ENCODE assay signal across 8 cellular contexts in genomic region chr6:152338335-152339125, GRCh38.
DNase-seq lines count a peak whose midpoint lies in the region; ATAC-seq and TF ChIP-seq lines count a peak whose summit lies in the region.

No MANE protein-coding gene starts in this region.

- TF ChIP-seq POLR2A in ovary (IDR thresholded peaks at IDR 0.05) (no peak), transverse colon (IDR thresholded peaks at IDR 0.05) (no peak)

- intact Hi-C loops in Right ventricle myocardium inferior (cut with DNase I) (loop anchor here (10.0 kb wide), 1 partner anchor 184 kb away; no protein-coding TSS in a partner anchor), cardiac septum (cut with DNase I) (loop anchor here (2.0 kb wide), 1 partner anchor 36 kb away; no protein-coding TSS in a partner anchor), ovary (cut with DNase I) (loop anchor here in 1 of 4 donors (10.0 kb wide), 1 partner anchor 54 kb away; no protein-coding TSS in a partner anchor), transverse colon (cut with DNase I; ENCODE audit: low total_unique reads) (no loop called here)

- 45 to 53% (median 49%) methylated on average over 10 of the region's 10 CpGs for WGBS in ovary, 3 donors
- WGBS in transverse colon (ENCODE audit: low coverage in 1 of 2), 2 donors = 44 to 45% methylated on average over 10 of the region's 10 CpGs

- H3K27me3 ChIP-seq in ovary (no peaks in the 10 kb centered on the region), transverse colon (no peaks in the 10 kb centered on the region)

- ATAC-seq in Right ventricle myocardium inferior (peak; percentile 81), HG02852 (IDR thresholded peaks at IDR 0.05; ENCODE audit: unreplicated experiment) (peak; percentile 97)

- H3K9me3 ChIP-seq in ovary (no peaks in the 10 kb centered on the region), transverse colon (no peaks in the 10 kb centered on the region)

- H3K36me3 ChIP-seq in ovary (no peaks in the 10 kb centered on the region), transverse colon (no peaks in the 10 kb centered on the region)

- H3K4me3 ChIP-seq in ovary = no peak overlapping the region
- no peak overlapping the region for H3K4me3 ChIP-seq in transverse colon

- TF ChIP-seq CTCF in ovary (IDR thresholded peaks at IDR 0.05) = peak; percentile 66 to 89 (median 71)
- peak; percentile 68 to 92 (median 87) for TF ChIP-seq CTCF in transverse colon (IDR thresholded peaks at IDR 0.05)

- H3K27ac ChIP-seq in ovary (no peak overlapping the region), transverse colon (no peak overlapping the region)

- in situ Hi-C loops in transverse colon (cut with MboI; ENCODE audit: low pct_ligation_motif_present in 1 of 4, low pct_unique_long_range_greater_than_20kb in 1 of 4, low sequenced_read_pairs in 3 of 4) = no loop called here

- TF ChIP-seq EP300 in ovary (IDR thresholded peaks at IDR 0.05) (no peak), transverse colon (IDR thresholded peaks at IDR 0.05; ENCODE audit: low read depth) (no peak)

- peaks cover 1% of the 10 kb centered on the region for H3K4me1 ChIP-seq in ovary (ENCODE audit: insufficient read depth)
- H3K4me1 ChIP-seq in transverse colon = no peaks in the 10 kb centered on the region

- DNase-seq in Right ventricle myocardium inferior (ENCODE audit: missing footprints) (peak; percentile 68), cardiac septum (ENCODE audit: low spot score) (no peak), NCI-H774 (lab: John Stamatoyannopoulos, UW) (peak; percentile 36), fibroblast of peridontal ligament (ENCODE audit: extremely low read depth) (peak; percentile 36), ovary (peak; percentile 39 to 77 (median 69)), transverse colon (peak; percentile 62)
- peak; percentile 72 for DNase-seq in activated T-cell treated with anti-CD3 and anti-CD28 coated beads, Interleukin-2, amount 50 U/mL, for 1 hour
